In genomic region chr9:97363661-97364299, GRCh38 we compare ENCODE assay signal across 33 cellular contexts. TPM values are rescaled to one million over a fixed set of nuclear protein-coding genes. Genes with fewer than 3 reads are reported as not detected.
DNase-seq lines count a peak whose midpoint lies in the region; ATAC-seq, FAIRE-seq and TF ChIP-seq lines count a peak whose summit lies in the region.
"Had no signal": no experiment of that assay in that cellular context is flagged by ENCODE, and none has a peak within 500 bp of the region (broad histone marks: within the 10 kb centered on the region; RNA-seq: fewer than 3 reads in every experiment).

No MANE protein-coding gene starts in this region.

- H3K14ac ChIP-seq in mesenchymal stem cell (ENCODE audit: low read length in 2 of 2), result no peak overlapping the region

- H3K79me2 ChIP-seq in HepG2 (ENCODE audit: insufficient read depth, low read length), result no peaks in the 10 kb centered on the region

- no peak for DNase-seq in HepG2 (ENCODE audit: low spot score)
- no peak for DNase-seq in right lobe of liver
- peak; percentile 50 for DNase-seq in NCI-H69 (lab: John Stamatoyannopoulos, UW)
- DNase-seq in endothelial cell (ENCODE audit: low spot score), result no peak
- no peak for DNase-seq in colonic mucosa
- no peak for DNase-seq in mesenchymal stem cell
- no peak for DNase-seq in MG63
- no peak for DNase-seq in substantia nigra (lab: John Stamatoyannopoulos, UW)
- DNase-seq: 8988T; activated CD8-positive, alpha-beta T cell treated with anti-CD3 and anti-CD28 coated beads for 36 hours; cortex of kidney; foreskin melanocyte; heart right ventricle; HFFc6; immature natural killer cell; mesendoderm; NCI-H1694 treated with DMSO at 0.1 percent for 48 hours; NCI-H2171 treated with DMSO at 0.1 percent for 48 hours; NCI-H524 treated with DMSO at 0.1 percent for 48 hours; sigmoid colon; stimulated activated CD4-positive, alpha-beta T cell treated with anti-CD3 and anti-CD28 coated beads, Interleukin-4, amount 100 ng/mL, for 24 hours; T-helper 17 cell had no signal

- H2AFZ ChIP-seq in HepG2 (ENCODE audit: low read length) (no peak overlapping the region), mesenchymal stem cell (ENCODE audit: low read depth, low read length) (no peak overlapping the region)

- POLR2A ChIA-PET in HepG2 (lab: Yijun Ruan, JAX), result no interaction called here

- H2BK5ac ChIP-seq in mesenchymal stem cell (ENCODE audit: low read depth, low read length, poor library complexity, severe bottlenecking), result no peak overlapping the region

- H3K4me3 Mint-ChIP-seq in endothelial cell (ENCODE audit: unreplicated experiment), result peak overlapping the region; percentile 15
- H3K4me3 Mint-ChIP-seq: activated CD8-positive, alpha-beta T cell treated with anti-CD3 and anti-CD28 coated beads for 36 hours; HFFc6; immature natural killer cell; stimulated activated effector memory CD8-positive, alpha-beta T cell treated with anti-CD3 and anti-CD28 coated beads, Interleukin-12 subunit alpha, Interleukin-12 subunit beta, amount 100 ng/mL, for 72 hours; T-helper 17 cell had no signal

- H3K27me3 Mint-ChIP-seq in endothelial cell (ENCODE audit: unreplicated experiment), result no peaks in the 10 kb centered on the region
- H3K27me3 Mint-ChIP-seq: activated CD8-positive, alpha-beta T cell treated with anti-CD3 and anti-CD28 coated beads for 36 hours; CD4-positive, CD25-positive, alpha-beta regulatory T cell; T-helper 17 cell had no signal

- H3K9me3 Mint-ChIP-seq in endothelial cell (ENCODE audit: unreplicated experiment), result no peaks in the 10 kb centered on the region

- no peak overlapping the region for H2BK120ac ChIP-seq in mesenchymal stem cell (ENCODE audit: low read depth, low read length)

- peaks cover 2% of the 10 kb centered on the region for H3K4me1 Mint-ChIP-seq in endothelial cell (ENCODE audit: unreplicated experiment)
- H3K4me1 Mint-ChIP-seq: immature natural killer cell had no signal

- no peak for FAIRE-seq in HepG2 (lab: Jason Lieb, UNC)
- FAIRE-seq: bronchial epithelial cell had no signal

- peaks cover 22% of the 10 kb centered on the region for H3K36me3 Mint-ChIP-seq in endothelial cell (ENCODE audit: low read depth, unreplicated experiment)
- H3K36me3 Mint-ChIP-seq: stimulated activated effector memory CD8-positive, alpha-beta T cell treated with anti-CD3 and anti-CD28 coated beads, Interleukin-12 subunit alpha, Interleukin-12 subunit beta, amount 100 ng/mL, for 72 hours had no signal

- H3K27me3 ChIP-seq in HepG2 (ENCODE audit: control insufficient read depth in 1 of 2, insufficient read depth in 2 of 2, low read length in 2 of 2), result no peaks in the 10 kb centered on the region
- no peaks in the 10 kb centered on the region for H3K27me3 ChIP-seq in right lobe of liver
- H3K27me3 ChIP-seq in colonic mucosa, result no peaks in the 10 kb centered on the region
- H3K27me3 ChIP-seq in mesenchymal stem cell (ENCODE audit: control insufficient read depth in 1 of 2, insufficient read depth in 1 of 2, low read length in 2 of 2), result no peaks in the 10 kb centered on the region
- no peaks in the 10 kb centered on the region for H3K27me3 ChIP-seq in MG63
- H3K27me3 ChIP-seq: esophagus muscularis mucosa, heart right ventricle, sigmoid colon, suprapubic skin had no signal

- no peak overlapping the region for H2AK5ac ChIP-seq in mesenchymal stem cell (ENCODE audit: low read length, severe bottlenecking)

- H3K36me3 ChIP-seq in HepG2 (replicated peaks in 1 of 2; ENCODE audit: control insufficient read depth in 1 of 2, insufficient read depth in 2 of 2, low read length in 2 of 2), result no peaks in the 10 kb centered on the region; a peak in 1 of 5 replicates
- no peaks in the 10 kb centered on the region for H3K36me3 ChIP-seq in right lobe of liver
- no peaks in the 10 kb centered on the region for H3K36me3 ChIP-seq in colonic mucosa
- H3K36me3 ChIP-seq in mesenchymal stem cell (ENCODE audit: control insufficient read depth in 1 of 2, insufficient read depth in 2 of 2, low read depth in 1 of 2, low read length in 2 of 2), result peaks cover 17 to 32% of the 10 kb centered on the region in 2 experiments
- H3K36me3 ChIP-seq in MG63, result no peaks in the 10 kb centered on the region

- no peak overlapping the region for H3K4ac ChIP-seq in mesenchymal stem cell (ENCODE audit: low read depth in 1 of 2, low read length in 2 of 2)

- H3K4me2 ChIP-seq in HepG2 (ENCODE audit: low read depth, low read length) (no peak overlapping the region), mesenchymal stem cell (ENCODE audit: low read length, poor library complexity, severe bottlenecking) (no peak overlapping the region)

- H3K4me3 ChIP-seq in HepG2 (replicated peaks in 1 of 3; ENCODE audit: insufficient read depth in 1 of 3, low read depth in 2 of 3, low read length in 3 of 3) (no peak overlapping the region), right lobe of liver (no peak overlapping the region), colonic mucosa (no peak overlapping the region), mesenchymal stem cell (ENCODE audit: insufficient read depth in 1 of 2, low read depth in 1 of 2, low read length in 2 of 2) (no peak overlapping the region), MG63 (no peak overlapping the region)
- H3K4me3 ChIP-seq: esophagus muscularis mucosa, heart right ventricle, sigmoid colon, SK-N-MC, suprapubic skin had no signal

- no peak for ATAC-seq in HepG2
- no peak for ATAC-seq in right lobe of liver
- ATAC-seq: heart right ventricle; left lobe of liver; stimulated activated effector memory CD8-positive, alpha-beta T cell treated with anti-CD3 and anti-CD28 coated beads, Interleukin-12 subunit alpha, Interleukin-12 subunit beta, amount 100 ng/mL, for 72 hours; T-helper 17 cell had no signal

- no peak overlapping the region for H2BK15ac ChIP-seq in mesenchymal stem cell (ENCODE audit: low read depth, poor library complexity, severe bottlenecking)

- no TSS peak for BruUV-seq in HepG2 (replicated peaks; lab: Mats Ljungman, UMichigan)

- H4K91ac ChIP-seq in mesenchymal stem cell (ENCODE audit: low read length), result no peak overlapping the region

- H3K27ac ChIP-seq in HepG2 (ENCODE audit: extremely low read length, insufficient read depth, low read length) (no peak overlapping the region), right lobe of liver (no peak overlapping the region), colonic mucosa (no peak overlapping the region), mesenchymal stem cell (ENCODE audit: low read length, poor library complexity, severe bottlenecking) (no peak overlapping the region), substantia nigra (ENCODE audit: low read depth, low read length, poor library complexity, severe bottlenecking) (no peak overlapping the region)
- H3K27ac ChIP-seq: esophagus muscularis mucosa, heart right ventricle, HL-60, RWPE1, sigmoid colon, SK-N-MC, suprapubic skin had no signal

- TF ChIP-seq RAD21 in HepG2 (CRISPR knock-in tag; IDR thresholded peaks at IDR 0.05), result no peak

- 78% methylated on average over 11 of the region's 11 CpGs for WGBS in HepG2 (ENCODE audit: low lambda C conversion rate)
- 100% methylated on average over 7 of the region's 11 CpGs for WGBS in right lobe of liver (ENCODE audit: insufficient coverage, low coverage, low lambda C conversion rate, missing lambda C conversion rate)
- WGBS in mesenchymal stem cell, result 85% methylated on average over 9 of the region's 11 CpGs

- H3K18ac ChIP-seq in mesenchymal stem cell (ENCODE audit: low read depth in 1 of 2, low read length in 2 of 2), result no peak overlapping the region

- intact Hi-C loops in HepG2 (cut with micrococcal nuclease; ENCODE audit: unreplicated experiment), result no loop called here
- intact Hi-C loops in right lobe of liver (cut with DNase I), result no loop called here
- intact Hi-C loops in colonic mucosa (cut with DNase I), result no loop called here

- H3K79me1 ChIP-seq in mesenchymal stem cell (replicated peaks; ENCODE audit: low read length, poor library complexity, severe bottlenecking), result no peaks in the 10 kb centered on the region

- H3K23ac ChIP-seq in mesenchymal stem cell (ENCODE audit: low read length in 2 of 2), result no peak overlapping the region

- no peak overlapping the region for H2BK12ac ChIP-seq in mesenchymal stem cell (ENCODE audit: low read length in 2 of 2)

- no peak for TF ChIP-seq EP300 in HepG2 (IDR thresholded peaks at IDR 0.05; ENCODE audit: low read depth in 2 of 2, low read length in 2 of 2)
- no peak for TF ChIP-seq EP300 in HepG2 (CRISPR knock-in tag; IDR thresholded peaks at IDR 0.05; ENCODE audit: borderline replicate concordance)

- in situ Hi-C loops in HepG2 (cut with HindIII; ENCODE audit: extremely low pct_ligation_motif_present, low pct_unique_long_range_greater_than_20kb), result no loop called here

- H3K4me1 ChIP-seq in HepG2 (ENCODE audit: insufficient read depth, low read length) (peaks cover 49% of the 10 kb centered on the region), right lobe of liver (no peaks in the 10 kb centered on the region), colonic mucosa (no peaks in the 10 kb centered on the region), mesenchymal stem cell (ENCODE audit: control insufficient read depth, insufficient read depth, low read depth, low read length) (peaks cover 3% of the 10 kb centered on the region)
- H3K4me1 ChIP-seq: esophagus muscularis mucosa, heart right ventricle, sigmoid colon, suprapubic skin had no signal

- TF ChIP-seq CTCF in HepG2 (CRISPR knock-in tag; IDR thresholded peaks at IDR 0.05) (no peak), right lobe of liver (IDR thresholded peaks at IDR 0.05) (no peak), endothelial cell (IDR thresholded peaks at IDR 0.05; ENCODE audit: unreplicated experiment) (no peak), colonic mucosa (IDR thresholded peaks at IDR 0.05) (no peak)

- no peak overlapping the region for H3K9ac ChIP-seq in HepG2 (ENCODE audit: insufficient read depth, low read depth, low read length)
- H3K9ac ChIP-seq in colonic mucosa (ENCODE audit: low read depth in 2 of 2, low read length in 2 of 2), result no peak overlapping the region
- H3K9ac ChIP-seq in mesenchymal stem cell (ENCODE audit: low read length), result no peak overlapping the region

- CTCF ChIA-PET in HepG2 (lab: Yijun Ruan, JAX; ENCODE audit: low intra/inter-chr PET ratio, low total read pairs), result no interaction called here

- H3K27ac Mint-ChIP-seq in endothelial cell (ENCODE audit: unreplicated experiment), result no peak overlapping the region
- H3K27ac Mint-ChIP-seq: activated CD8-positive, alpha-beta T cell treated with anti-CD3 and anti-CD28 coated beads for 36 hours; activated T-helper 2 cell treated with anti-CD3 and anti-CD28 coated beads, Interferon-gamma antibody, Interleukin-2, Interleukin-4, amounts not matched to agents 10 μg/mL and 5 μg/mL and 100 μg/mL, durations not matched to agents 14 hours and 24 hours and 36 hours; CD4-positive, CD25-positive, alpha-beta regulatory T cell; HFFc6; stimulated activated effector memory CD8-positive, alpha-beta T cell treated with anti-CD3 and anti-CD28 coated beads, Interleukin-12 subunit alpha, Interleukin-12 subunit beta, amount 100 ng/mL, for 72 hours; T-helper 17 cell had no signal

- TF ChIP-seq POLR2A in HepG2 (IDR thresholded peaks at IDR 0.05; ENCODE audit: insufficient read depth in 1 of 2, low read depth in 2 of 2, low read length in 2 of 2) (no peak), right lobe of liver (IDR thresholded peaks at IDR 0.05) (no peak)

- no peaks in the 10 kb centered on the region for H4K20me1 ChIP-seq in HepG2 (ENCODE audit: insufficient read depth, low read length)

- H4K8ac ChIP-seq in mesenchymal stem cell (ENCODE audit: low read length), result no peak overlapping the region

- peaks cover 2% of the 10 kb centered on the region; the same call in 1 of the 2 replicates for H3K9me3 ChIP-seq in HepG2 (ENCODE audit: low read length)
- no peaks in the 10 kb centered on the region for H3K9me3 ChIP-seq in right lobe of liver
- no peaks in the 10 kb centered on the region for H3K9me3 ChIP-seq in colonic mucosa
- peaks cover 7% of the 10 kb centered on the region for H3K9me3 ChIP-seq in mesenchymal stem cell (ENCODE audit: control insufficient read depth, low read length)
- H3K9me3 ChIP-seq in MG63, result no peaks in the 10 kb centered on the region
- H3K9me3 ChIP-seq: sigmoid colon, suprapubic skin had no signal

RNA-seq across cellular contexts. Expression of gene TDRD7, which starts 48.1 kb away (rescaled TPM):
- total RNA-seq in HepG2 (2016; rRNA removed; fragmentation: Illumina TruSeq; extraction: Trizol) (15.5 and 21.7 TPM in 2 replicates), right lobe of liver (1 to 10 TPM; 4.2 to 8.7 (median 6.8) TPM), endothelial cell (ENCODE audit: unreplicated experiment) (17.5 TPM), colonic mucosa (10 to 100 TPM; 28.8 to 35.3 TPM)
- total RNA-seq in HepG2 (2016; cell fraction: cytosol; rRNA removed; fragmentation: Illumina TruSeq; extraction: Trizol; ENCODE audit: low read depth), result 1.6 and 2.6 TPM in 2 replicates
- 15.0 and 22.9 TPM in 2 replicates for total RNA-seq in HepG2 (2016; cell fraction: insoluble cytoplasmic fraction; rRNA removed; fragmentation: Illumina TruSeq; extraction: Trizol)
- total RNA-seq in HepG2 (2016; cell fraction: membrane; rRNA removed; fragmentation: Illumina TruSeq; extraction: Trizol), result 5.1 and 6.1 TPM in 2 replicates
- total RNA-seq in HepG2 (2016; cell fraction: nucleus; rRNA removed; fragmentation: Illumina TruSeq; extraction: Trizol), result 15.3 and 16.3 TPM in 2 replicates
- 9.8 and 10.3 TPM in 2 replicates for polyA plus RNA-seq in HepG2 (2011; rRNA removed)
- polyA plus RNA-seq in HepG2 (2011; cell fraction: cytosol; rRNA removed), result 4.9 and 7.9 TPM in 2 replicates
- 8.9 and 10.2 TPM in 2 replicates for polyA plus RNA-seq in HepG2 (2011; cell fraction: nucleus; rRNA removed)
- polyA plus RNA-seq in HepG2 (2012), result 11.0 and 11.8 TPM in 2 replicates
- 0.72 and 0.84 TPM in 2 replicates for polyA plus RNA-seq in HepG2 (2016; cell fraction: cytosol; fragmentation: Illumina TruSeq; extraction: Trizol; ENCODE audit: low read depth)
- polyA plus RNA-seq in HepG2 (2016; cell fraction: insoluble cytoplasmic fraction; fragmentation: Illumina TruSeq; extraction: Trizol; ENCODE audit: low read depth), result 15.1 and 16.3 TPM in 2 replicates
- polyA plus RNA-seq in HepG2 (2016; cell fraction: membrane; fragmentation: Illumina TruSeq; extraction: Trizol; ENCODE audit: low read depth), result 1.6 and 1.8 TPM in 2 replicates
- polyA plus RNA-seq in HepG2 (2016; cell fraction: nucleus; fragmentation: Illumina TruSeq; extraction: Trizol; ENCODE audit: insufficient read depth, low read depth), result 15.5 and 20.4 TPM in 2 replicates
- polyA minus RNA-seq in HepG2 (2011; rRNA and poly(A)+ RNA removed; ENCODE audit: low replicate concordance), result 0.87 and 4.8 TPM in 2 replicates
- 8.4 TPM in 2 replicates for polyA minus RNA-seq in HepG2 (2011; cell fraction: cytosol; rRNA and poly(A)+ RNA removed)
- 22.1 and 28.2 TPM in 2 replicates for polyA minus RNA-seq in HepG2 (2011; cell fraction: nucleus; rRNA and poly(A)+ RNA removed)
- polyA plus RNA-seq in mesenchymal stem cell (2013, experiment 1 of 2), result 4.8 TPM
- 4.8 TPM for polyA plus RNA-seq in mesenchymal stem cell (2013, experiment 2 of 2)
- 12.6 and 15.5 TPM in 2 replicates for total RNA-seq in MG63 (2014; rRNA removed; shearing (Covaris generic); ENCODE audit: low replicate concordance)

RNA-seq across cellular contexts. Expression of gene CCDC180, which starts 56.3 kb away (rescaled TPM):
- total RNA-seq in HepG2 (2016; rRNA removed; fragmentation: Illumina TruSeq; extraction: Trizol), result 1.5 and 2.5 TPM in 2 replicates
- total RNA-seq in HepG2 (2016; cell fraction: cytosol; rRNA removed; fragmentation: Illumina TruSeq; extraction: Trizol; ENCODE audit: low read depth), result 7.5 and 9.6 TPM in 2 replicates
- 0.43 and 1.6 TPM in 2 replicates for total RNA-seq in HepG2 (2016; cell fraction: insoluble cytoplasmic fraction; rRNA removed; fragmentation: Illumina TruSeq; extraction: Trizol)
- total RNA-seq in HepG2 (2016; cell fraction: membrane; rRNA removed; fragmentation: Illumina TruSeq; extraction: Trizol), result 2.1 and 2.3 TPM in 2 replicates
- total RNA-seq in HepG2 (2016; cell fraction: nucleus; rRNA removed; fragmentation: Illumina TruSeq; extraction: Trizol), result 2.6 and 4.0 TPM in 2 replicates
- polyA plus RNA-seq in HepG2 (2011; rRNA removed), result 1.7 and 2.2 TPM in 2 replicates
- 0.23 and 0.51 TPM in 2 replicates for polyA plus RNA-seq in HepG2 (2011; cell fraction: cytosol; rRNA removed)
- polyA plus RNA-seq in HepG2 (2011; cell fraction: nucleus; rRNA removed), result 5.7 and 6.8 TPM in 2 replicates
- polyA plus RNA-seq in HepG2 (2012), result 3.1 and 4.3 TPM in 2 replicates
- polyA plus RNA-seq in HepG2 (2016; cell fraction: cytosol; fragmentation: Illumina TruSeq; extraction: Trizol; ENCODE audit: low read depth), result 0.29 and 0.64 TPM in 2 replicates
- 0.76 and 1.0 TPM in 2 replicates for polyA plus RNA-seq in HepG2 (2016; cell fraction: insoluble cytoplasmic fraction; fragmentation: Illumina TruSeq; extraction: Trizol; ENCODE audit: low read depth)
- polyA plus RNA-seq in HepG2 (2016; cell fraction: membrane; fragmentation: Illumina TruSeq; extraction: Trizol; ENCODE audit: low read depth), result 0.94 and 1.2 TPM in 2 replicates
- 7.2 and 9.1 TPM in 2 replicates for polyA plus RNA-seq in HepG2 (2016; cell fraction: nucleus; fragmentation: Illumina TruSeq; extraction: Trizol; ENCODE audit: insufficient read depth, low read depth)
- polyA minus RNA-seq in HepG2 (2011; rRNA and poly(A)+ RNA removed; ENCODE audit: low replicate concordance), result 1.7 and 4.3 TPM in 2 replicates
- 1.9 TPM in 1 of 2 replicates, not detected in the other for polyA minus RNA-seq in HepG2 (2011; cell fraction: cytosol; rRNA and poly(A)+ RNA removed)
- 8.9 and 9.3 TPM in 2 replicates for polyA minus RNA-seq in HepG2 (2011; cell fraction: nucleus; rRNA and poly(A)+ RNA removed)
- 1 to 10 TPM in 3 of 6 experiments, under 1 TPM in 3; 0.31 to 1.5 (median 1.0) TPM for total RNA-seq in right lobe of liver
- 7.7 TPM for total RNA-seq in endothelial cell (ENCODE audit: unreplicated experiment)
- 1 to 10 TPM in 1 of 2 donors, under 1 TPM in 1; 0.67 to 1.5 TPM for total RNA-seq in colonic mucosa
- 0.58 TPM for polyA plus RNA-seq in mesenchymal stem cell (2013, experiment 1 of 2)
- 0.62 TPM for polyA plus RNA-seq in mesenchymal stem cell (2013, experiment 2 of 2)
- 3.4 and 5.4 TPM in 2 replicates for total RNA-seq in MG63 (2014; rRNA removed; shearing (Covaris generic); ENCODE audit: low replicate concordance)
- total RNA-seq: LHCN-M2 had no signal
